In the genomic region with DNA sequence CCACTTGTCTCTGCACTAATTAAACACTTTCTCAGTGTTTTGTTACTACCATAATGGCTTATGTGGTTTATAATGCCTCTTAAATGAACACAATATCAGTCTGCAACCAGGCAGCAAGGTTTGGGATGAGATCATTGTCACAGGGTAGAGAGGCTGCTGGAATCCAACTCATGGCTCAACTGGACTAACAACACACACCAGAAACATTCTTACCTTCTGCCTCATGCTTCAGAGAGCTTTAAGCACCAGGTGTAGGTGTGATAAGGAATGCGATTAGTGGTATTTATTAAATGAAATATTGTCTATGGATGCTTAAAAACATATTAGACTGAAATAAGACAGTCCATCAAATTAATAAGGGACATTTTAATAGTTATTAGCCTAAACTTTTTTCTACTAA, we compare ENCODE assay signal across 9 cellular contexts. TPM values are rescaled to one million over a fixed set of nuclear protein-coding genes. Genes with fewer than 3 reads are reported as not detected.
"Had no signal": no experiment of that assay in that cellular context is flagged by ENCODE, and none has a peak within 500 bp of the region (broad histone marks: within the 10 kb centered on the region; RNA-seq: fewer than 3 reads in every experiment).

No MANE protein-coding gene starts in this region.

- FAIRE-seq: G401.6, GM12878, GM12891, GM12892, GM18507, GM19239 had no signal

- DNase-seq: GDM1, GF-D8 had no signal

- H3K4me3 ChIP-seq: GM12878 had no signal

- ATAC-seq: GM12878 had no signal

RNA-seq across cellular contexts. Expression of a gene that starts 25.4 kb away (rescaled TPM):
- total RNA-seq: G401, GM12878 had no signal
- polyA plus RNA-seq: GM12878 had no signal
